Comparison of ENCODE assay signal across 20 cellular contexts in genomic region chr1:163388970-163389369, GRCh38.
DNase-seq lines count a peak whose midpoint lies in the region; ATAC-seq, FAIRE-seq and TF ChIP-seq lines count a peak whose summit lies in the region.
"Had no signal": no experiment of that assay in that cellular context is flagged by ENCODE, and none has a peak within 500 bp of the region (broad histone marks: within the 10 kb centered on the region; RNA-seq: fewer than 3 reads in every experiment).

No MANE protein-coding gene starts in this region.

- in situ Hi-C loops in HepG2 (cut with HindIII; ENCODE audit: extremely low pct_ligation_motif_present, low pct_unique_long_range_greater_than_20kb) (loop anchor here (25.0 kb wide), 1 partner anchor 1673 kb away; no protein-coding TSS in a partner anchor), KBM-7 (cut with MboI; ENCODE audit: low pct_unique_long_range_greater_than_20kb, low sequenced_read_pairs) (no loop called here)

- intact Hi-C loops in HepG2 (cut with micrococcal nuclease; ENCODE audit: unreplicated experiment): no loop called here

- H3K27ac Mint-ChIP-seq in HFFc6 (no peak overlapping the region), H9 (no peak overlapping the region)
- H3K27ac Mint-ChIP-seq: B cell; CD4-positive, alpha-beta T cell; CD8-positive, alpha-beta T cell had no signal

- no peak overlapping the region for H3K18ac ChIP-seq in H9 (ENCODE audit: insufficient read length, low read depth, low read length)

- H2AFZ ChIP-seq in HepG2 (ENCODE audit: low read length) (no peak overlapping the region), H9 (ENCODE audit: low read length) (no peak overlapping the region)

- H4K91ac ChIP-seq in H9 (ENCODE audit: insufficient read length, low read depth, low read length): no peak overlapping the region

- no peak overlapping the region for H3T11ph ChIP-seq in H9 (ENCODE audit: low read length)

- H3K79me2 ChIP-seq in HepG2 (ENCODE audit: insufficient read depth, low read length) (no peaks in the 10 kb centered on the region), H9 (ENCODE audit: insufficient read depth, low read length) (no peaks in the 10 kb centered on the region)

- no peak overlapping the region for H3K23ac ChIP-seq in H9 (ENCODE audit: insufficient read length, low read depth, low read length)

- no peak for TF ChIP-seq POLR2A in HepG2 (IDR thresholded peaks at IDR 0.05; ENCODE audit: insufficient read depth in 1 of 2, low read depth in 2 of 2, low read length in 2 of 2)

- no peak overlapping the region for H3K27ac ChIP-seq in HepG2 (ENCODE audit: extremely low read length, insufficient read depth, low read length)
- no peak overlapping the region for H3K27ac ChIP-seq in H9 (ENCODE audit: insufficient read length, low read depth, low read length)
- H3K27ac ChIP-seq: BLaER1 treated with 17β-estradiol and CSF1 and Interleukin-3, amounts not matched to agents 10 nM and 100 nM; C4-2B had no signal

- ATAC-seq in HepG2 (no peak), GM21447 (IDR thresholded peaks at IDR 0.05; ENCODE audit: unreplicated experiment) (no peak)
- ATAC-seq: CD8-positive, alpha-beta T cell had no signal

- no peak overlapping the region for H3K4ac ChIP-seq in H9 (ENCODE audit: low read depth, low read length)

- H2BK15ac ChIP-seq in H9 (ENCODE audit: low read depth, low read length): no peak overlapping the region

- FAIRE-seq in HepG2 (lab: Jason Lieb, UNC): no peak
- FAIRE-seq: A204.1, G401.6, GM12891, GM19239 had no signal

- H3K36me3 Mint-ChIP-seq in HFFc6 (ENCODE audit: low read depth) (no peaks in the 10 kb centered on the region), H9 (ENCODE audit: insufficient read depth in 1 of 3, low read depth in 3 of 3) (peaks cover 0 to 4% (median 2%) of the 10 kb centered on the region in 3 experiments; a peak in 3 of 7 replicates)
- H3K36me3 Mint-ChIP-seq: CD8-positive, alpha-beta T cell had no signal

- no peak overlapping the region for H3K14ac ChIP-seq in H9 (ENCODE audit: insufficient read depth, low read length)

- no peak overlapping the region for H3K56ac ChIP-seq in H9 (ENCODE audit: insufficient read length, low read depth, low read length)

- CTCF ChIA-PET in HepG2 (lab: Yijun Ruan, JAX; ENCODE audit: low intra/inter-chr PET ratio, low total read pairs): no interaction called here

- no peaks in the 10 kb centered on the region for H3K36me3 ChIP-seq in HepG2 (replicated peaks in 1 of 2; ENCODE audit: control insufficient read depth in 1 of 2, insufficient read depth in 2 of 2, low read length in 2 of 2)
- H3K36me3 ChIP-seq: BLaER1 treated with 17β-estradiol and CSF1 and Interleukin-3, amounts not matched to agents 10 nM and 100 nM had no signal

- no peak overlapping the region for H2BK5ac ChIP-seq in H9 (ENCODE audit: insufficient read length, low read length)

- H2AK5ac ChIP-seq in H9 (ENCODE audit: insufficient read length, low read length): no peak overlapping the region

- TF ChIP-seq CTCF in HFFc6 (IDR thresholded peaks at IDR 0.05): no peak
- no peak for TF ChIP-seq CTCF in HepG2 (CRISPR knock-in tag; IDR thresholded peaks at IDR 0.05)
- no peak for TF ChIP-seq CTCF in H9 (conservative IDR thresholded peaks at IDR 0.05)

- H3K27me3 ChIP-seq in HepG2 (ENCODE audit: control insufficient read depth in 1 of 2, insufficient read depth in 2 of 2, low read length in 2 of 2): no peaks in the 10 kb centered on the region
- H3K27me3 ChIP-seq in H9 (ENCODE audit: insufficient read depth, low read length): no peaks in the 10 kb centered on the region
- H3K27me3 ChIP-seq: BLaER1 treated with 17β-estradiol and CSF1 and Interleukin-3, amounts not matched to agents 10 nM and 100 nM had no signal

- H3K4me1 Mint-ChIP-seq in HFFc6 (ENCODE audit: low read depth) (no peaks in the 10 kb centered on the region), H9 (no peaks in the 10 kb centered on the region)
- H3K4me1 Mint-ChIP-seq: B cell had no signal

- no peak overlapping the region for H4K8ac ChIP-seq in H9 (replicated peaks; ENCODE audit: insufficient read length, low read depth, low read length)

- H3K4me1 ChIP-seq in HepG2 (ENCODE audit: insufficient read depth, low read length) (no peaks in the 10 kb centered on the region), H9 (ENCODE audit: insufficient read depth, low read length) (no peaks in the 10 kb centered on the region)
- H3K4me1 ChIP-seq: BLaER1 treated with 17β-estradiol and CSF1 and Interleukin-3, amounts not matched to agents 10 nM and 100 nM; Caco-2 had no signal

- H4K20me1 ChIP-seq in HepG2 (ENCODE audit: insufficient read depth, low read length): no peaks in the 10 kb centered on the region
- no peaks in the 10 kb centered on the region for H4K20me1 ChIP-seq in H9 (ENCODE audit: control insufficient read depth, insufficient read depth, insufficient read length)
- H4K20me1 ChIP-seq: BLaER1 treated with 17β-estradiol and CSF1 and Interleukin-3, amounts not matched to agents 10 nM and 100 nM had no signal

- no peaks in the 10 kb centered on the region for H3K23me2 ChIP-seq in H9 (ENCODE audit: insufficient read length, low read depth, low read length, poor library complexity, severe bottlenecking)

- TF ChIP-seq EP300 in HepG2 (IDR thresholded peaks at IDR 0.05; ENCODE audit: low read depth in 2 of 2, low read length in 2 of 2) (no peak), HepG2 (CRISPR knock-in tag; IDR thresholded peaks at IDR 0.05; ENCODE audit: borderline replicate concordance) (no peak)

- no peak overlapping the region for H2BK12ac ChIP-seq in H9 (ENCODE audit: insufficient read length, low read depth, low read length)

- no peak for TF ChIP-seq RAD21 in HepG2 (CRISPR knock-in tag; IDR thresholded peaks at IDR 0.05)

- H3K4me3 Mint-ChIP-seq in HFFc6: peak overlapping the region; percentile 6; the same call in 1 of the 2 replicates
- no peak overlapping the region for H3K4me3 Mint-ChIP-seq in H9
- H3K4me3 Mint-ChIP-seq: B cell; CD4-positive, alpha-beta T cell; CD8-positive, alpha-beta T cell had no signal

- H3K79me1 ChIP-seq in H9 (ENCODE audit: insufficient read depth, low read depth, low read length, poor library complexity, severe bottlenecking): no peaks in the 10 kb centered on the region

- no peak overlapping the region for H3K4me3 ChIP-seq in HepG2 (replicated peaks in 1 of 3; ENCODE audit: insufficient read depth in 1 of 3, low read depth in 2 of 3, low read length in 3 of 3)
- H3K4me3 ChIP-seq: BLaER1 treated with 17β-estradiol and CSF1 and Interleukin-3, amounts not matched to agents 10 nM and 100 nM had no signal

- H2BK20ac ChIP-seq in H9 (ENCODE audit: low read depth, low read length, poor library complexity, severe bottlenecking): no peak overlapping the region

- H3K9ac ChIP-seq in HepG2 (ENCODE audit: insufficient read depth, low read depth, low read length): no peak overlapping the region
- no peak overlapping the region for H3K9ac ChIP-seq in H9 (ENCODE audit: extremely low read depth, insufficient read length, low read length)
- H3K9ac ChIP-seq: BLaER1 treated with 17β-estradiol and CSF1 and Interleukin-3, amounts not matched to agents 10 nM and 100 nM had no signal

- H3K9me3 Mint-ChIP-seq in HFFc6 (no peaks in the 10 kb centered on the region), H9 (no peaks in the 10 kb centered on the region; a peak in 1 of 5 replicates)
- H3K9me3 Mint-ChIP-seq: CD4-positive, alpha-beta T cell; CD8-positive, alpha-beta T cell had no signal

- peaks cover 5% of the 10 kb centered on the region for H3K27me3 Mint-ChIP-seq in HFFc6 (ENCODE audit: insufficient read depth)
- H3K27me3 Mint-ChIP-seq in H9 (ENCODE audit: low read depth): no peaks in the 10 kb centered on the region

- no peak overlapping the region for H2BK120ac ChIP-seq in H9 (ENCODE audit: low read depth, low read length, poor library complexity, severe bottlenecking)

- no peak overlapping the region for H4K5ac ChIP-seq in H9 (ENCODE audit: insufficient read length, low read depth, low read length)

- no peaks in the 10 kb centered on the region for H3K9me3 ChIP-seq in HepG2 (ENCODE audit: low read length)
- no peaks in the 10 kb centered on the region for H3K9me3 ChIP-seq in H9 (ENCODE audit: control insufficient read depth, low read depth, low read length)
- H3K9me3 ChIP-seq: BLaER1 treated with 17β-estradiol and CSF1 and Interleukin-3, amounts not matched to agents 10 nM and 100 nM; Caco-2 had no signal

- WGBS in HepG2 (ENCODE audit: low lambda C conversion rate): 6% methylated on average over 4 of the region's 4 CpGs
- WGBS in H9 (ENCODE audit: extremely low coverage, insufficient read length, low lambda C conversion rate): no CpG with 5 or more reads among the region's 4 CpGs

- no TSS peak for BruUV-seq in HepG2 (replicated peaks; lab: Mats Ljungman, UMichigan)

- H3K4me2 ChIP-seq in HepG2 (ENCODE audit: low read depth, low read length) (no peak overlapping the region), H9 (ENCODE audit: insufficient read depth, insufficient read length, low read length) (no peak overlapping the region)
- H3K4me2 ChIP-seq: BLaER1 treated with 17β-estradiol and CSF1 and Interleukin-3, amounts not matched to agents 10 nM and 100 nM had no signal

- DNase-seq in HFFc6 (no peak), HepG2 (ENCODE audit: low spot score) (no peak), KBM-7 (no peak), H9 (no peak)
- DNase-seq: 8988T; AML-193; Caco-2; Calu3; CD4-positive, alpha-beta T cell; CD8-positive, alpha-beta T cell; DMS79 treated with DMSO at 0.1 percent for 48 hours; GF-D8 had no signal

- POLR2A ChIA-PET in HepG2 (lab: Yijun Ruan, JAX): no interaction called here

TF ChIP-seq in HepG2, 621 proteins besides CTCF, POLR2A, EP300 and RAD21:
- TF ChIP-seq CREB1 (IDR thresholded peaks at IDR 0.05) (peak; percentile 77), CREB1 (CRISPR knock-in tag; IDR thresholded peaks at IDR 0.05) (no peak), ATF7 (IDR thresholded peaks at IDR 0.05) (peak; percentile 73), ATF7 (CRISPR knock-in tag; IDR thresholded peaks at IDR 0.05) (no peak), ZNF790 (CRISPR knock-in tag; IDR thresholded peaks at IDR 0.05; ENCODE audit: borderline replicate concordance) (no peak)
